In the genomic region with DNA sequence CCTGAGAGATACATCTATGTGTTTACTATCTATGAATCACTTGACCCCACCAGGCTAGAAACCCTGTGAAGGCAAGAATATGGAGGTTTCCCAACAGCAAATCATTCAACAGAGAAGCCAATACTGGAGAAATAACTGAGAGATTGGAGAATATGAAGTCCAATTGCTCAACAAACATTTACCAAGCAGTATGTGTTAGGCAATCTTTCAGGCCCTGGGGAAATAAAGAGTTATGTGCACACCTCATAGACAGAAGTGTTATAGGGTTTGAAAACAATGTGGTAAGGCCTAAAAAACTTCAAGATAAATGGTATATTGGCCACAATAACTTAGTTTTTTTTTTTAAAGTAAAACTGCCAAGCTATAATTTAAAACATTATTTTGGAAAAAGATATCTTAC, we compare ENCODE assay signal across 15 cellular contexts.
"Had no signal": no experiment of that assay in that cellular context is flagged by ENCODE, and none has a peak within 500 bp of the region (broad histone marks: within the 10 kb centered on the region; RNA-seq: fewer than 3 reads in every experiment).

No MANE protein-coding gene starts in this region.

- H3K36me3 ChIP-seq: brain microvascular endothelial cell, ovary, suprapubic skin had no signal

- H3K9me3 ChIP-seq: ovary, suprapubic skin had no signal

- H3K27me3 ChIP-seq: brain microvascular endothelial cell, dorsolateral prefrontal cortex, ovary, suprapubic skin had no signal

- H3K4me1 Mint-ChIP-seq: activated CD4-positive, alpha-beta T cell treated with anti-CD3 and anti-CD28 coated beads, Interleukin-2, amount 10 ng/mL, durations not matched to agents 7 days and 5 days had no signal

- H3K27me3 Mint-ChIP-seq: activated CD4-positive, alpha-beta T cell treated with anti-CD3 and anti-CD28 coated beads, Interleukin-2, amount 10 ng/mL, durations not matched to agents 7 days and 5 days; type B pancreatic cell had no signal

- DNase-seq: activated CD4-positive, alpha-beta T cell treated with anti-CD3 and anti-CD28 coated beads, Interleukin-2, amount 10 ng/mL, durations not matched to agents 7 days and 5 days; activated CD4-positive, CD25-positive, alpha-beta regulatory T cell; activated naive CD4-positive, alpha-beta T cell treated with anti-CD3 and anti-CD28 coated beads, Interleukin-2, amount 50 U/mL, for 16 hours; activated T-cell treated with anti-CD3 and anti-CD28 coated beads for 4 hours; amygdala; brain microvascular endothelial cell; dorsolateral prefrontal cortex; ovary; stimulated activated CD4-positive, alpha-beta T cell treated with anti-CD3 and anti-CD28 coated beads, Interleukin-1b, Interleukin-23, amount 100 ng/mL, for 48 hours; stimulated activated naive CD4-positive, alpha-beta T cell treated with Interleukin-2 at 50 U/mL for 16 hours; T-helper 2 cell had no signal

- H3K4me3 ChIP-seq: dorsolateral prefrontal cortex, ovary, suprapubic skin had no signal

- H3K36me3 Mint-ChIP-seq: type B pancreatic cell had no signal

- H3K4me1 ChIP-seq: suprapubic skin had no signal

- H3K27ac Mint-ChIP-seq: activated CD4-positive, alpha-beta T cell treated with anti-CD3 and anti-CD28 coated beads, Interleukin-2, amount 10 ng/mL, durations not matched to agents 7 days and 5 days; activated T-helper 2 cell treated with anti-CD3 and anti-CD28 coated beads, Interferon-gamma antibody, Interleukin-2, Interleukin-4, amounts not matched to agents 10 μg/mL and 5 μg/mL and 100 μg/mL, durations not matched to agents 14 hours and 24 hours and 36 hours; type B pancreatic cell had no signal

- H3K4me3 Mint-ChIP-seq: activated CD4-positive, alpha-beta T cell treated with anti-CD3 and anti-CD28 coated beads, Interleukin-2, amount 10 ng/mL, durations not matched to agents 7 days and 5 days; type B pancreatic cell had no signal

- H3K9me3 Mint-ChIP-seq: type B pancreatic cell had no signal

- ATAC-seq: esophagus mucosa had no signal

- H3K27ac ChIP-seq: brain microvascular endothelial cell, dorsolateral prefrontal cortex, ovary, suprapubic skin had no signal
